In the genomic region with DNA sequence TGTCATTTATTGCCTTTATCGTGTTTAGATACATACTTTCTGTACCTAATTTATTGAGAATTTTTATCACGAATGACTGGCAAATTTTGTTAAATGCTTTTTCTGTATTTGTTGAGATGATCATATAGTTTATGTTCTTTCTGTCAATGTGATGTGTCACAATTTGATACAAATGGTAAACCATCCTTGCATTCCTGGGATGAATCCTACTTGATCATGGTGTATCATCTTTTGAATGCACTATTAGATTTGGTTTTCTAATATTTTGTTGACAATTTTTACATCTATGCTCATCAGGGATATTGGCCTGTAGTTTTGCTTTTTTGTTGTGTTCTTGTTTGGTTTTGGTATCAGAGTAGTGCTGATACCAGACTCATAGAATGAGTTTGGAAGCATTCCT, we compare ENCODE assay signal across 19 cellular contexts.
"Had no signal": no experiment of that assay in that cellular context is flagged by ENCODE, and none has a peak within 500 bp of the region (broad histone marks: within the 10 kb centered on the region; RNA-seq: fewer than 3 reads in every experiment).

No MANE protein-coding gene starts in this region.

- H3K27ac ChIP-seq: PC-9, Peyer's patch, SJSA1, SK-N-MC had no signal

- H2AFZ ChIP-seq: PC-9 had no signal

- H3K4me2 ChIP-seq: PC-9 had no signal

- H3K9me3 ChIP-seq: SJSA1 had no signal

- H3K4me1 ChIP-seq: Peyer's patch, SJSA1 had no signal

- DNase-seq: KBM-7, MM.1S, NCI-H1092 treated with DMSO at 0.1 percent for 48 hours, NCI-H1436 treated with DMSO at 0.1 percent for 48 hours, NCI-H1694, NCI-H187 treated with DMSO at 0.1 percent for 48 hours, NCI-H2029 treated with DMSO at 0.1 percent for 48 hours, NCI-H2107, NCI-H226, NCI-H446, NCI-H510A, NCI-H524 treated with DMSO at 0.1 percent for 48 hours, NCI-H774, PC-9, Peyer's patch, Right ventricle myocardium superior, SIG-M5 had no signal

- H3K27me3 ChIP-seq: Peyer's patch, SJSA1 had no signal

- H3K4me3 ChIP-seq: PC-9, Peyer's patch, SJSA1, SK-N-MC had no signal

- H3K36me3 ChIP-seq: Peyer's patch, SJSA1 had no signal
